Comparison of ENCODE assay signal across 8 cellular contexts in genomic region chr1:27575861-27576331, GRCh38. TPM values are rescaled to one million over a fixed set of nuclear protein-coding genes. Genes with fewer than 3 reads are reported as not detected.
DNase-seq lines count a peak whose midpoint lies in the region; ATAC-seq, FAIRE-seq and TF ChIP-seq lines count a peak whose summit lies in the region.

No MANE protein-coding gene starts in this region.

- peaks cover 55% of the 10 kb centered on the region for H3K4me1 Mint-ChIP-seq in astrocyte (ENCODE audit: low read depth, unreplicated experiment)

- peak; percentile 89 for DNase-seq in AG08396 (ENCODE audit: low spot score)
- DNase-seq in H7 = peak; percentile 98
- DNase-seq in astrocyte (ENCODE audit: low read depth) = no peak
- peak in 36 of 51 donors; percentile 29 to 77 (median 57) for DNase-seq in hypothalamus (lab: John Stamatoyannopoulos, UW)
- DNase-seq in sigmoid colon = peak; percentile 93
- no peak for DNase-seq in HAP-1 (ENCODE audit: low spot score in 2 of 2)
- no peak for DNase-seq in NOMO-1 treated with dmso at 0.1 percent for 144 hours (lab: John Stamatoyannopoulos, UW; ENCODE audit: unreplicated experiment)

- H3K27ac ChIP-seq in astrocyte (ENCODE audit: low read depth, low read length) (peak overlapping the region; percentile 37), sigmoid colon (peak overlapping the region; percentile 96 to 98 (median 97))

- H3K27me3 Mint-ChIP-seq in astrocyte (ENCODE audit: low read depth, unreplicated experiment) = no peaks in the 10 kb centered on the region

- H3K4me3 ChIP-seq in H7 (ENCODE audit: insufficient read depth, low read depth, low read length) (peak overlapping the region; percentile 58), astrocyte (ENCODE audit: insufficient read depth, low read depth, low read length) (peak overlapping the region; percentile 48), sigmoid colon (peak overlapping the region; percentile 30 to 60 (median 56)), HAP-1 (no peak overlapping the region)

- H3K4me3 Mint-ChIP-seq in astrocyte (ENCODE audit: unreplicated experiment) = no peak overlapping the region

- in situ Hi-C loops in HAP-1 (cut with MboI; ENCODE audit: low sequenced_read_pairs) = no loop called here

- peaks cover 4% of the 10 kb centered on the region for H3K36me3 Mint-ChIP-seq in astrocyte (ENCODE audit: low read depth, unreplicated experiment)

- peaks cover 81% of the 10 kb centered on the region for H4K20me1 ChIP-seq in astrocyte (ENCODE audit: insufficient read depth, low read length)

- TF ChIP-seq CTCF in astrocyte (IDR thresholded peaks at IDR 0.05; ENCODE audit: insufficient read depth, low read depth, low read length) = no peak
- no peak for TF ChIP-seq CTCF in sigmoid colon (IDR thresholded peaks at IDR 0.05)

- no peak for TF ChIP-seq POLR2A in sigmoid colon (IDR thresholded peaks at IDR 0.05)

- no peaks in the 10 kb centered on the region for H3K36me3 ChIP-seq in H7 (replicated peaks; ENCODE audit: control insufficient read depth, insufficient read depth, low read length)
- no peaks in the 10 kb centered on the region for H3K36me3 ChIP-seq in astrocyte (ENCODE audit: insufficient read depth, low read length)
- H3K36me3 ChIP-seq in sigmoid colon = no peaks in the 10 kb centered on the region
- no peaks in the 10 kb centered on the region for H3K36me3 ChIP-seq in HAP-1 (replicated peaks)

- peaks cover 73% of the 10 kb centered on the region for H3K79me2 ChIP-seq in astrocyte (ENCODE audit: insufficient read depth, low read length)

- no peaks in the 10 kb centered on the region for H3K27me3 ChIP-seq in H7 (ENCODE audit: control insufficient read depth, insufficient read depth, low read length)
- H3K27me3 ChIP-seq in astrocyte (ENCODE audit: insufficient read depth, low read length) = no peaks in the 10 kb centered on the region
- H3K27me3 ChIP-seq in sigmoid colon = no peaks in the 10 kb centered on the region
- H3K27me3 ChIP-seq in HAP-1 (ENCODE audit: low read depth) = no peaks in the 10 kb centered on the region

- 3 to 8% methylated on average over 42 of the region's 42 CpGs for WGBS in sigmoid colon, 2 donors

- peak overlapping the region; percentile 16 for H2AFZ ChIP-seq in astrocyte (ENCODE audit: low read depth, low read length)

- peak overlapping the region; percentile 82 for H3K4me2 ChIP-seq in astrocyte (ENCODE audit: low read length)

- intact Hi-C loops in sigmoid colon (cut with DNase I) = no loop called here

- peak overlapping the region; percentile 58 for H3K9ac ChIP-seq in astrocyte (ENCODE audit: low read length)

- no peaks in the 10 kb centered on the region for H3K9me3 ChIP-seq in astrocyte (ENCODE audit: insufficient read depth, low read depth, low read length)
- H3K9me3 ChIP-seq in sigmoid colon = no peaks in the 10 kb centered on the region
- H3K9me3 ChIP-seq in HAP-1 = no peaks in the 10 kb centered on the region

- no peak for FAIRE-seq in astrocyte (lab: Jason Lieb, UNC)

- TF ChIP-seq EP300 in sigmoid colon (IDR thresholded peaks at IDR 0.05) = no peak

- no peaks in the 10 kb centered on the region for H3K9me3 Mint-ChIP-seq in astrocyte (ENCODE audit: unreplicated experiment)

- no peak for ATAC-seq in HG03135 (IDR thresholded peaks at IDR 0.05; ENCODE audit: unreplicated experiment)

- H3K27ac Mint-ChIP-seq in astrocyte (ENCODE audit: unreplicated experiment) = no peak overlapping the region

- H3K4me1 ChIP-seq in astrocyte (ENCODE audit: insufficient read depth, low read length) = peaks cover 51% of the 10 kb centered on the region
- peaks cover 0 to 81% (median 71%) of the 10 kb centered on the region in 4 donors for H3K4me1 ChIP-seq in sigmoid colon
- H3K4me1 ChIP-seq in HAP-1 = no peaks in the 10 kb centered on the region

RNA-seq across cellular contexts. Expression of gene AHDC1, which starts 28.0 kb away (rescaled TPM):
- 8.8 and 11.2 TPM in 2 replicates for total RNA-seq in H7 (2014; rRNA removed; shearing (Covaris generic))
- total RNA-seq in astrocyte (74.0 and 75.7 TPM in 2 replicates), sigmoid colon (10 to 100 TPM; 10.9 to 34.1 (median 14.3) TPM)
- 10 to 100 TPM in 1 of 3 donors, 1 to 10 TPM in 2; 1.8 to 17.4 (median 2.1) TPM for polyA plus RNA-seq in sigmoid colon

RNA-seq across cellular contexts. Expression of gene FGR, which starts 59.1 kb away (rescaled TPM):
- total RNA-seq in H7 (2014; rRNA removed; shearing (Covaris generic)) = 0.07 and 0.30 TPM in 2 replicates
- 0.17 TPM in 1 of 2 replicates, not detected in the other for total RNA-seq in astrocyte
- total RNA-seq in sigmoid colon = 10 to 100 TPM in 1 of 4 donors, 1 to 10 TPM in 3; 6.6 to 11.4 (median 8.0) TPM
- 10 to 100 TPM in 1 of 3 donors, 1 to 10 TPM in 2; 3.0 to 14.4 (median 5.1) TPM for polyA plus RNA-seq in sigmoid colon

Comparison
In these comparisons a context has a peak if more than half of its experiments do, and no peak if none do; other contexts are left out.
1. DNase-seq: peak in AG08396 (single experiment), H7 (single experiment), hypothalamus (36 of 51) and sigmoid colon (single experiment); none in astrocyte (single experiment), HAP-1 (0 of 2) and NOMO-1 treated with dmso at 0.1 percent for 144 hours (single experiment).